27 cellular contexts compared by ENCODE assay signal in genomic region chr10:62413048-62413447, GRCh38. TPM values are rescaled to one million over a fixed set of nuclear protein-coding genes. Genes with fewer than 3 reads are reported as not detected.
DNase-seq lines count a peak whose midpoint lies in the region; ATAC-seq, FAIRE-seq and TF ChIP-seq lines count a peak whose summit lies in the region.
"Had no signal": no experiment of that assay in that cellular context is flagged by ENCODE, and none has a peak within 500 bp of the region (broad histone marks: within the 10 kb centered on the region; RNA-seq: fewer than 3 reads in every experiment).

No MANE protein-coding gene starts in this region.

- H3F3A ChIP-seq in PC-3 (ENCODE audit: low read length, unreplicated experiment): no peaks in the 10 kb centered on the region

- intact Hi-C loops in PC-3 (cut with micrococcal nuclease): loop anchor here (5.0 kb wide), 1 partner anchor 376 kb away; no protein-coding TSS in a partner anchor

- no peak overlapping the region for H3K9ac ChIP-seq in PC-3 (ENCODE audit: low read length)
- H3K9ac ChIP-seq: BLaER1 had no signal

- no peak for TF ChIP-seq POLR2A in A549 (IDR thresholded peaks at IDR 0.05; ENCODE audit: low read length)

- no peaks in the 10 kb centered on the region for H3K36me3 ChIP-seq in PC-3 (ENCODE audit: low read depth, low read length)
- H3K36me3 ChIP-seq: BE2C, BLaER1 had no signal

- H2AFZ ChIP-seq in PC-3 (ENCODE audit: low read length): peak overlapping the region; percentile 0; the same call in 1 of the 2 replicates

- POLR2A ChIA-PET in A549 (lab: Yijun Ruan, JAX) (no interaction called here), PC-3 (lab: Charles Lee; ENCODE audit: unreplicated experiment) (interaction anchor here (0.7 kb wide), 1 partner anchor 364 kb away, joined by 6 read pairs; no protein-coding TSS in a partner anchor)

- peaks cover 7% of the 10 kb centered on the region; the same call in 1 of the 3 replicates for H3K9me3 ChIP-seq in A549
- H3K9me3 ChIP-seq in PC-3 (ENCODE audit: low read length): peaks cover 4% of the 10 kb centered on the region; the same call in 1 of the 2 replicates
- H3K9me3 ChIP-seq: BE2C had no signal

- no peak for TF ChIP-seq EP300 in A549 (IDR thresholded peaks at IDR 0.05)

- H3K4me3 ChIP-seq in A549 (no peak overlapping the region), PC-3 (ENCODE audit: low read length) (no peak overlapping the region)
- H3K4me3 ChIP-seq: BLaER1, GM12878 had no signal

- no peaks in the 10 kb centered on the region for H3K27me3 ChIP-seq in PC-3 (ENCODE audit: low read length)
- H3K27me3 ChIP-seq: BE2C, BLaER1 had no signal

- FAIRE-seq in A549 (lab: Jason Lieb, UNC): peak; percentile 36
- FAIRE-seq: GM12878, GM12892, GM18507 had no signal

- no peak for ATAC-seq in A549
- peak; percentile 76 for ATAC-seq in PC-3
- ATAC-seq in HG02938 (IDR thresholded peaks at IDR 0.05; ENCODE audit: unreplicated experiment): no peak
- ATAC-seq: GM12878 had no signal

- CTCF ChIA-PET in A549 (lab: Yijun Ruan, JAX) (interaction anchor here (0.8 to 1.0 kb wide), 2 partner anchors 25 to 374 kb away, joined by 3 read pairs; no protein-coding TSS in a partner anchor), PC-3 (lab: Charles Lee) (no interaction called here)

- no peak overlapping the region for H3K4me2 ChIP-seq in A549
- peak overlapping the region; percentile 3; the same call in 1 of the 2 replicates for H3K4me2 ChIP-seq in PC-3 (ENCODE audit: low read length)
- H3K4me2 ChIP-seq: BLaER1 had no signal

- WGBS in A549 (ENCODE audit: missing lambda C conversion rate): 49% methylated on average over 5 of the region's 5 CpGs

- TF ChIP-seq CTCF in A549 (IDR thresholded peaks at IDR 0.05) (no peak), PC-3 (conservative IDR thresholded peaks at IDR 0.05; ENCODE audit: low read depth, low read length) (no peak)

- BruUV-seq in PC-3 (replicated peaks; lab: Mats Ljungman, UMichigan): no TSS peak

- no peaks in the 10 kb centered on the region for H3K9me2 ChIP-seq in PC-3 (replicated peaks; ENCODE audit: low read length)

- H3K4me1 ChIP-seq in A549 (no peaks in the 10 kb centered on the region), PC-3 (ENCODE audit: insufficient read depth, low read length) (peaks cover 9% of the 10 kb centered on the region)
- H3K4me1 ChIP-seq: BE2C, BLaER1 had no signal

- no peaks in the 10 kb centered on the region for H4K20me1 ChIP-seq in PC-3 (ENCODE audit: low read length)
- H4K20me1 ChIP-seq: BLaER1 had no signal

- no peak overlapping the region for H3K27ac ChIP-seq in A549
- peak overlapping the region; percentile 6 for H3K27ac ChIP-seq in PC-3 (ENCODE audit: low read length)
- H3K27ac ChIP-seq: 22Rv1, BLaER1 had no signal

- TF ChIP-seq RAD21 in A549 (conservative IDR thresholded peaks at IDR 0.05 in 1 of 2, IDR thresholded peaks at IDR 0.05 in 1 of 2): no peak

- no peaks in the 10 kb centered on the region for H3K79me2 ChIP-seq in PC-3 (ENCODE audit: low read length)

- DNase-seq in A549 (ENCODE audit: low read depth in 1 of 2, low spot score in 1 of 2) (no peak), PC-3 (peak; percentile 76), renal cortical epithelial cell (ENCODE audit: low read depth) (peak; percentile 21), COLO829 (ENCODE audit: low spot score) (no peak), COLO668 (lab: John Stamatoyannopoulos, UW; ENCODE audit: unreplicated experiment) (no peak)
- DNase-seq: ACHN; BE2C; C1 segment of cervical spinal cord; CD4-positive, alpha-beta memory T cell; CD4-positive, CD25-positive, alpha-beta regulatory T cell; CD8-positive, alpha-beta memory T cell; COR-L47; DMS 273 treated with DMSO at 0.1 percent for 48 hours; DMS153; DMS53; DMS79; DND-41; EL; GDM1 had no signal

TF ChIP-seq in A549, 52 proteins besides CTCF, POLR2A, EP300 and RAD21:
- TF ChIP-seq GATA3 (IDR thresholded peaks at IDR 0.05; ENCODE audit: borderline replicate concordance): no peak
- TF ChIP-seq SMC3 (IDR thresholded peaks at IDR 0.05): no peak
- no peak for TF ChIP-seq USF2 (IDR thresholded peaks at IDR 0.05)
- TF ChIP-seq ZSCAN20 (CRISPR knock-in tag; IDR thresholded peaks at IDR 0.05): no peak
- no peak for TF ChIP-seq HOXA7 (CRISPR knock-in tag; IDR thresholded peaks at IDR 0.05)
- no peak for TF ChIP-seq CHD2 (IDR thresholded peaks at IDR 0.05; ENCODE audit: low read length, partially characterized antibody)
- no peak for TF ChIP-seq HOXB13 (CRISPR knock-in tag; IDR thresholded peaks at IDR 0.05; ENCODE audit: low read depth)
- TF ChIP-seq BHLHE40 (IDR thresholded peaks at IDR 0.05; ENCODE audit: low read depth, low read length): no peak

RNA-seq across cellular contexts. Expression of gene ZNF365, which starts 38.9 kb away (rescaled TPM):
- 1.3 and 1.5 TPM in 2 replicates for polyA plus RNA-seq in A549 (2011; rRNA removed)
- 0.48 TPM in 2 replicates for polyA plus RNA-seq in A549 (2012; cell fraction: cytosol; rRNA removed)
- polyA plus RNA-seq in A549 (2012; cell fraction: nucleus; rRNA removed): 0.29 and 0.49 TPM in 2 replicates
- polyA plus RNA-seq in A549 (2017; fragmentation: RNase III; extraction: RNeasy Plus Mini Kit Qiagen cat#74134 plus additional on column Dnase treatment): 1.1 to 1.3 TPM (median 1.2 TPM) in 3 replicates
- polyA minus RNA-seq in A549 (2011; rRNA and poly(A)+ RNA removed): 1.8 and 2.8 TPM in 2 replicates
- total RNA-seq in PC-3 (2014; rRNA removed): 19.0 and 20.2 TPM in 2 replicates
- 6.7 and 8.2 TPM in 2 replicates for total RNA-seq in renal cortical epithelial cell
- total RNA-seq: G401, GM12878 had no signal
- polyA plus RNA-seq: CD14-positive monocyte had no signal

Comparison
In these comparisons a context has a peak if more than half of its experiments do, and no peak if none do; other contexts are left out.
1. DNase-seq: peak in PC-3 (single experiment) and renal cortical epithelial cell (single experiment); none in A549 (0 of 2), COLO829 (single experiment) and COLO668 (single experiment).